ENCODE assay signal across 23 cellular contexts in genomic region chr10:122347162-122347561, GRCh38. TPM values are rescaled to one million over a fixed set of nuclear protein-coding genes. Genes with fewer than 3 reads are reported as not detected.
DNase-seq lines count a peak whose midpoint lies in the region; ATAC-seq, FAIRE-seq and TF ChIP-seq lines count a peak whose summit lies in the region.
"Had no signal": no experiment of that assay in that cellular context is flagged by ENCODE, and none has a peak within 500 bp of the region (broad histone marks: within the 10 kb centered on the region; RNA-seq: fewer than 3 reads in every experiment).

No MANE protein-coding gene starts in this region.

- peaks cover 8% of the 10 kb centered on the region; the same call in 1 of the 2 replicates for H3K9me3 ChIP-seq in OCI-LY7 (ENCODE audit: low read length)
- no peaks in the 10 kb centered on the region for H3K9me3 ChIP-seq in mesenchymal stem cell (ENCODE audit: control insufficient read depth, low read length)
- no peaks in the 10 kb centered on the region for H3K9me3 ChIP-seq in small intestine (ENCODE audit: control insufficient read depth, low read depth)
- H3K9me3 ChIP-seq in endodermal cell (ENCODE audit: control insufficient read depth, low read length): peaks cover 20% of the 10 kb centered on the region
- H3K9me3 ChIP-seq: MG63, SJSA1 had no signal

- no peak overlapping the region for H3K23ac ChIP-seq in mesenchymal stem cell (ENCODE audit: low read length in 2 of 2)

- H3K4me2 ChIP-seq in OCI-LY7 (ENCODE audit: low read length) (no peak overlapping the region), mesenchymal stem cell (ENCODE audit: low read length, poor library complexity, severe bottlenecking) (no peak overlapping the region)
- H3K4me2 ChIP-seq: PC-9 had no signal

- H3K4ac ChIP-seq in mesenchymal stem cell (ENCODE audit: low read depth in 1 of 2, low read length in 2 of 2): no peak overlapping the region

- H4K91ac ChIP-seq in mesenchymal stem cell (ENCODE audit: low read length): no peak overlapping the region

- no peak for FAIRE-seq in small intestine (lab: Jason Lieb, UNC)
- FAIRE-seq: GM18507 had no signal

- H3K4me1 Mint-ChIP-seq in endodermal cell: no peaks in the 10 kb centered on the region

- H3K9me3 Mint-ChIP-seq in endodermal cell: peaks cover 35% of the 10 kb centered on the region

- no peaks in the 10 kb centered on the region for H4K20me1 ChIP-seq in OCI-LY7 (ENCODE audit: insufficient read depth, low read length)

- TF ChIP-seq CTCF in OCI-LY7 (conservative IDR thresholded peaks at IDR 0.05; ENCODE audit: low read length) (no peak), endodermal cell (conservative IDR thresholded peaks at IDR 0.05) (no peak)

- no peak overlapping the region for H2BK12ac ChIP-seq in mesenchymal stem cell (ENCODE audit: low read length in 2 of 2)

- H2AFZ ChIP-seq in OCI-LY7 (ENCODE audit: low read length): no peak overlapping the region; the same call in 1 of the 2 replicates
- H2AFZ ChIP-seq in mesenchymal stem cell (ENCODE audit: low read depth, low read length): no peak overlapping the region
- H2AFZ ChIP-seq: PC-9 had no signal

- H2BK120ac ChIP-seq in mesenchymal stem cell (ENCODE audit: low read depth, low read length): no peak overlapping the region

- 94% methylated on average over 4 of the region's 4 CpGs for WGBS in mesenchymal stem cell
- WGBS in small intestine, 3 donors: 41 to 73% (median 58%) methylated on average over 4 of the region's 4 CpGs
- 78 to 93% methylated on average over 2 to 4 of the region's 4 CpGs for WGBS in endodermal cell (ENCODE audit: insufficient coverage in 1 of 2, insufficient read length in 1 of 2), 2 experiments

- H3K4me1 ChIP-seq in OCI-LY7 (ENCODE audit: insufficient read depth, low read length, poor library complexity, severe bottlenecking): peaks cover 53% of the 10 kb centered on the region
- H3K4me1 ChIP-seq in mesenchymal stem cell (ENCODE audit: control insufficient read depth, insufficient read depth, low read depth, low read length): peaks cover 17% of the 10 kb centered on the region
- peaks cover 5 to 22% of the 10 kb centered on the region in 2 donors for H3K4me1 ChIP-seq in small intestine (ENCODE audit: control insufficient read depth in 2 of 2, insufficient read depth in 1 of 2, low read depth in 1 of 2, low read length in 1 of 2)
- H3K4me1 ChIP-seq in endodermal cell (ENCODE audit: control insufficient read depth, insufficient read depth, low read length): no peaks in the 10 kb centered on the region
- H3K4me1 ChIP-seq: SJSA1 had no signal

- peaks cover 3% of the 10 kb centered on the region for H3K36me3 Mint-ChIP-seq in endodermal cell (ENCODE audit: low read depth)

- H3K27ac ChIP-seq in OCI-LY7 (ENCODE audit: low read depth, low read length, poor library complexity, severe bottlenecking) (peak overlapping the region; percentile 77), mesenchymal stem cell (ENCODE audit: low read length, poor library complexity, severe bottlenecking) (no peak overlapping the region), small intestine (ENCODE audit: low read depth in 1 of 2, low read length in 1 of 2) (peak overlapping the region in 1 of 2 donors; percentile 34), endodermal cell (ENCODE audit: low read depth, low read length) (no peak overlapping the region)
- H3K27ac ChIP-seq: 22Rv1, PC-9, SJSA1 had no signal

- H3K4me3 Mint-ChIP-seq in endodermal cell: no peak overlapping the region
- H3K4me3 Mint-ChIP-seq: B cell had no signal

- H3K27ac Mint-ChIP-seq in endodermal cell: no peak overlapping the region
- H3K27ac Mint-ChIP-seq: B cell had no signal

- H3K18ac ChIP-seq in mesenchymal stem cell (ENCODE audit: low read depth in 1 of 2, low read length in 2 of 2): no peak overlapping the region

- no peaks in the 10 kb centered on the region; the same call in 1 of the 2 replicates for H3K36me3 ChIP-seq in OCI-LY7 (ENCODE audit: insufficient read depth, low read length)
- H3K36me3 ChIP-seq in mesenchymal stem cell (ENCODE audit: control insufficient read depth in 1 of 2, insufficient read depth in 2 of 2, low read depth in 1 of 2, low read length in 2 of 2): no peaks in the 10 kb centered on the region
- H3K36me3 ChIP-seq in small intestine (ENCODE audit: control insufficient read depth in 2 of 2, insufficient read depth in 2 of 2, low read length in 2 of 2): no peaks in the 10 kb centered on the region
- no peaks in the 10 kb centered on the region for H3K36me3 ChIP-seq in endodermal cell (ENCODE audit: control insufficient read depth, insufficient read depth, low read length)
- H3K36me3 ChIP-seq: MG63, SJSA1 had no signal

- peak overlapping the region; percentile 61 for H2AK5ac ChIP-seq in mesenchymal stem cell (ENCODE audit: low read length, severe bottlenecking)

- H3K9me2 ChIP-seq in OCI-LY7 (ENCODE audit: insufficient read depth, low read length): no peaks in the 10 kb centered on the region

- intact Hi-C loops in OCI-LY7 (cut with micrococcal nuclease; ENCODE audit: unreplicated experiment): no loop called here

- no peak overlapping the region for H3K14ac ChIP-seq in mesenchymal stem cell (ENCODE audit: low read length in 2 of 2)

- H3K9ac ChIP-seq in mesenchymal stem cell (ENCODE audit: low read length): no peak overlapping the region
- no peak overlapping the region for H3K9ac ChIP-seq in endodermal cell (ENCODE audit: extremely low read depth, low read length, poor library complexity, severe bottlenecking)

- POLR2A ChIA-PET in OCI-LY7 (lab: Charles Lee): interaction anchor here (0.9 to 1.4 kb wide), 2 partner anchors 36 to 40 kb away, joined by 3 read pairs; no protein-coding TSS in a partner anchor

- H3K4me3 ChIP-seq in OCI-LY7 (ENCODE audit: low read depth, low read length, poor library complexity, severe bottlenecking) (no peak overlapping the region), mesenchymal stem cell (ENCODE audit: insufficient read depth in 1 of 2, low read depth in 1 of 2, low read length in 2 of 2) (no peak overlapping the region), small intestine (ENCODE audit: low read depth in 1 of 2, low read length in 2 of 2) (no peak overlapping the region), endodermal cell (ENCODE audit: low read length) (no peak overlapping the region)
- H3K4me3 ChIP-seq: MG63, PC-9, SJSA1 had no signal

- DNase-seq in DMS53 (lab: John Stamatoyannopoulos, UW): peak; percentile 31
- no peak for DNase-seq in DMS53 treated with DMSO at 0.1 percent for 48 hours (lab: John Stamatoyannopoulos, UW; ENCODE audit: unreplicated experiment)
- no peak for DNase-seq in OCI-LY7 (ENCODE audit: low spot score)
- DNase-seq in mesenchymal stem cell: no peak
- peak; percentile 68 for DNase-seq in small intestine
- no peak for DNase-seq in cerebellar cortex (ENCODE audit: low spot score)
- DNase-seq in endodermal cell: no peak
- DNase-seq: Calu3; KBM-7; MG63; NCI-H1105 treated with DMSO at 0.1 percent for 48 hours; NCI-H146; NCI-H1930; NCI-H2227 treated with DMSO at 0.1 percent for 48 hours; NCI-H774; NK-92 treated with Interleukin-12 subunit alpha and Interleukin-12 subunit beta, amount 100 ng/mL, for 24 hours; PC-9; Right ventricle myocardium superior had no signal

- H3K27me3 Mint-ChIP-seq in endodermal cell (ENCODE audit: insufficient read depth): peaks cover 2% of the 10 kb centered on the region

- no peaks in the 10 kb centered on the region for H3K79me2 ChIP-seq in OCI-LY7 (ENCODE audit: insufficient read depth, low read depth, low read length)

- CTCF ChIA-PET in OCI-LY7 (lab: Charles Lee; ENCODE audit: unreplicated experiment): interaction anchor here (0.9 kb wide), 1 partner anchor 18 kb away, joined by 4 read pairs; no protein-coding TSS in a partner anchor

- ATAC-seq in HG02571 (IDR thresholded peaks at IDR 0.05; ENCODE audit: unreplicated experiment): no peak

- H3K27me3 ChIP-seq in mesenchymal stem cell (ENCODE audit: control insufficient read depth in 1 of 2, insufficient read depth in 1 of 2, low read length in 2 of 2) (peaks cover 0 to 16% of the 10 kb centered on the region in 2 experiments), small intestine (ENCODE audit: control insufficient read depth in 2 of 2, insufficient read depth in 2 of 2, low read length in 2 of 2) (no peaks in the 10 kb centered on the region), endodermal cell (ENCODE audit: control insufficient read depth, insufficient read depth, low read length, poor library complexity, severe bottlenecking) (no peaks in the 10 kb centered on the region)
- H3K27me3 ChIP-seq: MG63, SJSA1 had no signal

- no peak overlapping the region for H2BK5ac ChIP-seq in mesenchymal stem cell (ENCODE audit: low read depth, low read length, poor library complexity, severe bottlenecking)

- H2BK15ac ChIP-seq in mesenchymal stem cell (ENCODE audit: low read depth, poor library complexity, severe bottlenecking): no peak overlapping the region

- no peaks in the 10 kb centered on the region for H3K79me1 ChIP-seq in mesenchymal stem cell (replicated peaks; ENCODE audit: low read length, poor library complexity, severe bottlenecking)

- BruUV-seq in OCI-LY7 (replicated peaks; lab: Mats Ljungman, UMichigan): no TSS peak

- no peak overlapping the region for H4K8ac ChIP-seq in mesenchymal stem cell (ENCODE audit: low read length)

RNA-seq across cellular contexts. Expression of gene PLEKHA1, which starts 27.3 kb away (rescaled TPM):
- total RNA-seq in OCI-LY7 (2014; rRNA removed; shearing (Covaris generic)): 4.2 and 7.3 TPM in 2 replicates
- 5.5 and 5.6 TPM in 2 replicates for total RNA-seq in OCI-LY7 (2022)
- 14.3 TPM for polyA plus RNA-seq in mesenchymal stem cell (2013, experiment 1 of 2)
- 15.1 TPM for polyA plus RNA-seq in mesenchymal stem cell (2013, experiment 2 of 2)
- polyA plus RNA-seq in small intestine: 10 to 100 TPM; 15.4 to 25.5 (median 21.9) TPM
- total RNA-seq in endodermal cell: 10 to 100 TPM; 29.6 to 49.0 TPM
- polyA plus RNA-seq in endodermal cell (2013, experiment 1 of 2): 31.1 TPM
- 30.1 TPM for polyA plus RNA-seq in endodermal cell (2013, experiment 2 of 2)

Comparison
In these comparisons a context has a peak if more than half of its experiments do, and no peak if none do; other contexts are left out.
1. DNase-seq: peak in DMS53 (single experiment) and small intestine (single experiment); none in DMS53 treated with DMSO at 0.1 percent for 48 hours (single experiment), OCI-LY7 (single experiment), mesenchymal stem cell (single experiment), cerebellar cortex (single experiment) and endodermal cell (single experiment).